22 cellular contexts compared by ENCODE assay signal in genomic region chr4:14883166-14883565, GRCh38.
"Had no signal": no experiment of that assay in that cellular context is flagged by ENCODE, and none has a peak within 500 bp of the region (broad histone marks: within the 10 kb centered on the region; RNA-seq: fewer than 3 reads in every experiment).

No MANE protein-coding gene starts in this region.

- ATAC-seq: esophagus mucosa, gastrocnemius medialis, left ventricle myocardium superior, lower lobe of right lung, natural killer cell, psoas muscle, right cardiac atrium had no signal

- H3K4me1 Mint-ChIP-seq: stimulated activated naive B cell treated with anti-CD40 and anti-IgM and Interleukin-4, amounts not matched to agents 10 μg/mL and 1 μg/mL and 100 μg/mL, for 72 hours had no signal

- DNase-seq: dorsolateral prefrontal cortex; effector CD4-positive, alpha-beta T cell; foreskin fibroblast; gastrocnemius medialis; head of caudate nucleus; left ventricle myocardium superior; lower lobe of right lung; natural killer cell; occipital lobe; ovary; posterior cingulate gyrus; psoas muscle; right cardiac atrium; small intestine; stimulated activated CD4-positive, alpha-beta T cell treated with anti-CD3 and anti-CD28 coated beads, Interleukin-15, amount 100 ng/mL, for 24 hours; stimulated activated CD4-positive, alpha-beta T cell treated with anti-CD3 and anti-CD28 coated beads, Interleukin-2, amount 100 ng/mL, for 48 hours; stimulated activated naive B cell treated with anti-CD40 and anti-IgM and Interleukin-4, amounts not matched to agents 10 μg/mL and 1 μg/mL and 100 μg/mL, for 72 hours had no signal

- H3K27me3 ChIP-seq: dorsolateral prefrontal cortex, gastrocnemius medialis, ovary, suprapubic skin, vagina had no signal

- H3K4me3 ChIP-seq: dorsolateral prefrontal cortex, gastrocnemius medialis, lower lobe of right lung, ovary, psoas muscle, suprapubic skin, vagina had no signal

- H3K4me3 Mint-ChIP-seq: natural killer cell; stimulated activated naive B cell treated with anti-CD40 and anti-IgM and Interleukin-4, amounts not matched to agents 10 μg/mL and 1 μg/mL and 100 μg/mL, for 72 hours; stimulated activated naive CD8-positive, alpha-beta T cell treated with anti-CD3 and anti-CD28 coated beads, Interleukin-15, Interleukin-2, amounts not matched to agents 100 ng/mL and 50 ng/mL, for 24 hours had no signal

- H3K27ac ChIP-seq: dorsolateral prefrontal cortex, epithelial cell of prostate, gastrocnemius medialis, lower lobe of right lung, ovary, psoas muscle, suprapubic skin, vagina had no signal

- H3K27ac Mint-ChIP-seq: natural killer cell; stimulated activated naive B cell treated with anti-CD40 and anti-IgM and Interleukin-4, amounts not matched to agents 10 μg/mL and 1 μg/mL and 100 μg/mL, for 72 hours; stimulated activated naive CD8-positive, alpha-beta T cell treated with anti-CD3 and anti-CD28 coated beads, Interleukin-15, Interleukin-2, amounts not matched to agents 100 ng/mL and 50 ng/mL, for 24 hours had no signal

- H3K36me3 Mint-ChIP-seq: natural killer cell; stimulated activated naive B cell treated with anti-CD40 and anti-IgM and Interleukin-4, amounts not matched to agents 10 μg/mL and 1 μg/mL and 100 μg/mL, for 72 hours had no signal

- H3K4me1 ChIP-seq: gastrocnemius medialis, lower lobe of right lung, psoas muscle had no signal

- H3K9me3 ChIP-seq: gastrocnemius medialis, lower lobe of right lung, ovary, psoas muscle, suprapubic skin, vagina had no signal

- H3K36me3 ChIP-seq: gastrocnemius medialis, lower lobe of right lung, ovary, suprapubic skin, vagina had no signal

- H3K9me3 Mint-ChIP-seq: natural killer cell; stimulated activated naive B cell treated with anti-CD40 and anti-IgM and Interleukin-4, amounts not matched to agents 10 μg/mL and 1 μg/mL and 100 μg/mL, for 72 hours; stimulated activated naive CD8-positive, alpha-beta T cell treated with anti-CD3 and anti-CD28 coated beads, Interleukin-15, Interleukin-2, amounts not matched to agents 100 ng/mL and 50 ng/mL, for 24 hours had no signal
